Comparison of ENCODE assay signal across 8 cellular contexts in the genomic region with DNA sequence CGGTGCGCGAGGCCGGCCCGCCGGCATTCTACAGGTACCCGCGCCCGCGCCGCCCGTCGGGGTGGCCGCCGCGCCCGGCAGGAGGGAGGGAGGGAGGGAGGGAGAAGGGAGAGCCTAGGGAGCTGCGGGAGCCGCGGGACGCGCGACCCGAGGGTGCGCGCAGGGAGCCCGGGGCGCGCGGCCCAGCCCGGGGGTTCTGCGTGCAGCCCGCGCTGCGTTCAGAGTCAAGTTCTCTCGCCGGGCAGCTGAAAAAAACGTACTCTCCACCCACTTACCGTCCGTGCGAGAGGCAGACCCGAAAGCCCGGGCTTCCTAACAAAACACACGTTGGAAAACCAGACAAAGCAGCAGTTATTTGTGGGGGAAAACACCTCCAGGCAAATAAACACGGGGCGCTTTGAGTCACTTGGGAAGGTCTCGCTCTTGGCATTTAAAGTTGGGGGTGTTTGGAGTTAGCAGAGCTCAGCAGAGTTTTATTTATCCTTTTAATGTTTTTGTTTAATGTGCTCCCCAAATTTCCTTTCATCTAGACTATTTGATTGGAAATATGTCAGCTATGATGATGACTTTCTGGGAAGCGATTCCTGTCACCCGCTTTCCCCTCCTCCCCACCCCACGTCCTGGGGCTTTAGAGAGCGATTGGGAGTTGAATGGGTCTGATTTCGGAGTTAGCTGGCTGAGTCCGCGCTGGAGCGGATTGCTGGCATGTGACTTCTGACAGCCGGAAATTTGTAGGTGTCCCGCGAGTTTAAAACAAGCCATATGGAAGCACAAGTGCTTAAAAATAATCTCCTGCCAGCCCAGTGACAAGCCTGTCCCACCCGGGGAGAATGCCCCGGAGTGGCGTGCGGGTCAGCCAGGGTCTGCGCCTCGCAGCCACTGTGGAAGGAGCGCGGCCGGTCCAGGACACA. TPM values are rescaled to one million over a fixed set of nuclear protein-coding genes. Genes with fewer than 3 reads are reported as not detected.
DNase-seq lines count a peak whose midpoint lies in the region; ATAC-seq, FAIRE-seq and TF ChIP-seq lines count a peak whose summit lies in the region.

No MANE protein-coding gene starts in this region.

- no peaks in the 10 kb centered on the region for H3K36me3 ChIP-seq in hepatocyte (replicated peaks; ENCODE audit: insufficient read depth, low read depth)

- H2AFZ ChIP-seq in hepatocyte = peak overlapping the region; percentile 68

- ATAC-seq in GM19372 (IDR thresholded peaks at IDR 0.05; ENCODE audit: low read depth, unreplicated experiment) = peak; percentile 24
- ATAC-seq in activated T-cell treated with anti-CD3 and anti-CD28 coated beads, Interleukin-2, amount 50 U/mL, for 72 hours (replicated peaks in 1 of 2) = peak; percentile 30 to 52
- no peak for ATAC-seq in HG03460 (IDR thresholded peaks at IDR 0.05; ENCODE audit: unreplicated experiment)

- H3K79me2 ChIP-seq in hepatocyte = no peaks in the 10 kb centered on the region

- no peak for DNase-seq in activated T-cell treated with anti-CD3 and anti-CD28 coated beads, Interleukin-2, amount 50 U/mL, for 72 hours
- DNase-seq in hepatocyte (ENCODE audit: low spot score) (no peak), NCI-H2171 treated with DMSO at 0.1 percent for 48 hours (lab: John Stamatoyannopoulos, UW) (no peak), H54 (ENCODE audit: insufficient read length, low spot score) (no peak)
- DNase-seq in NK-92 treated with Interleukin-12 subunit alpha and Interleukin-12 subunit beta, amount 100 ng/mL, for 24 hours (lab: John Stamatoyannopoulos, UW) = no peak

- H3K4me3 ChIP-seq in hepatocyte (peak overlapping the region; percentile 33), skin epidermis (peak overlapping the region; percentile 9 to 53 (median 36))

- no peak overlapping the region for H3K27ac Mint-ChIP-seq in activated T-cell treated with anti-CD3 and anti-CD28 coated beads, Interleukin-2, amount 50 U/mL, for 72 hours

- H3K27ac ChIP-seq in hepatocyte (no peak overlapping the region), skin epidermis (peak overlapping the region in 11 of 21 experiments; percentile 7 to 78 (median 50))

- no peaks in the 10 kb centered on the region for H4K20me1 ChIP-seq in hepatocyte (ENCODE audit: insufficient read depth, poor library complexity, severe bottlenecking)

- H3K27me3 ChIP-seq in hepatocyte = peaks cover 97% of the 10 kb centered on the region

- H3K9me3 ChIP-seq in hepatocyte (ENCODE audit: low read depth) = no peaks in the 10 kb centered on the region

- H3K27me3 Mint-ChIP-seq in activated T-cell treated with anti-CD3 and anti-CD28 coated beads, Interleukin-2, amount 50 U/mL, for 72 hours (ENCODE audit: low read depth) = peaks cover 67% of the 10 kb centered on the region

- TF ChIP-seq POLR2A in H54 (IDR thresholded peaks at IDR 0.05; ENCODE audit: low read depth, low read length) = no peak

- TF ChIP-seq CTCF in hepatocyte (IDR thresholded peaks at IDR 0.05; ENCODE audit: poor library complexity) = no peak

- peaks cover 18% of the 10 kb centered on the region for H3K4me1 Mint-ChIP-seq in activated T-cell treated with anti-CD3 and anti-CD28 coated beads, Interleukin-2, amount 50 U/mL, for 72 hours (ENCODE audit: low read depth)

- peak overlapping the region; percentile 81 to 86 for H3K4me3 Mint-ChIP-seq in activated T-cell treated with anti-CD3 and anti-CD28 coated beads, Interleukin-2, amount 50 U/mL, for 72 hours

- no peaks in the 10 kb centered on the region for H3K9me3 Mint-ChIP-seq in activated T-cell treated with anti-CD3 and anti-CD28 coated beads, Interleukin-2, amount 50 U/mL, for 72 hours

- FAIRE-seq in H54 (lab: Jason Lieb, UNC) = no peak

- H3K9me2 ChIP-seq in hepatocyte (replicated peaks; ENCODE audit: insufficient read depth) = no peaks in the 10 kb centered on the region

- WGBS in hepatocyte (ENCODE audit: low lambda C conversion rate, missing lambda C conversion rate) = 6% methylated on average over 53 of the region's 67 CpGs

- peaks cover 0 to 2% of the 10 kb centered on the region in 2 donors for H3K36me3 Mint-ChIP-seq in activated T-cell treated with anti-CD3 and anti-CD28 coated beads, Interleukin-2, amount 50 U/mL, for 72 hours (ENCODE audit: insufficient read depth in 2 of 2)

- H3K4me2 ChIP-seq in hepatocyte = peak overlapping the region; percentile 97

- peaks cover 19% of the 10 kb centered on the region for H3K4me1 ChIP-seq in hepatocyte (ENCODE audit: insufficient read depth)

RNA-seq across cellular contexts. Expression of a gene that starts 1.1 kb away (rescaled TPM):
- total RNA-seq in activated T-cell treated with anti-CD3 and anti-CD28 coated beads, Interleukin-2, amount 50 U/mL, for 72 hours = 1 to 10 TPM in 1 of 2 donors, under 1 TPM in 1; 0.07 to 1.3 TPM
- total RNA-seq in hepatocyte = 0.07 and 0.08 TPM in 2 replicates
- polyA plus RNA-seq in hepatocyte = not detected in 2 replicates
